Comparison of ENCODE assay signal across 11 cellular contexts in genomic region chr18:9094307-9095226, GRCh38. TPM values are rescaled to one million over a fixed set of nuclear protein-coding genes. Genes with fewer than 3 reads are reported as not detected.
DNase-seq lines count a peak whose midpoint lies in the region; ATAC-seq and TF ChIP-seq lines count a peak whose summit lies in the region.
"Had no signal": no experiment of that assay in that cellular context is flagged by ENCODE, and none has a peak within 500 bp of the region (broad histone marks: within the 10 kb centered on the region; RNA-seq: fewer than 3 reads in every experiment).

No MANE protein-coding gene starts in this region.

- H3K36me3 Mint-ChIP-seq in activated CD4-positive, alpha-beta T cell treated with anti-CD3 and anti-CD28 coated beads for 36 hours (ENCODE audit: low read depth): peaks cover 3% of the 10 kb centered on the region
- H3K36me3 Mint-ChIP-seq in stimulated activated naive CD8-positive, alpha-beta T cell treated with anti-CD3 and anti-CD28 coated beads, Interleukin-15, Interleukin-2, amounts not matched to agents 100 ng/mL and 50 ng/mL, for 24 hours (ENCODE audit: low read depth): no peaks in the 10 kb centered on the region

- peak; percentile 55 for ATAC-seq in activated CD4-positive, alpha-beta T cell treated with anti-CD3 and anti-CD28 coated beads for 36 hours
- ATAC-seq in GM21529 (IDR thresholded peaks at IDR 0.05; ENCODE audit: unreplicated experiment) (no peak), psoas muscle (no peak)

- TF ChIP-seq POLR2A in lower leg skin (IDR thresholded peaks at IDR 0.05): no peak

- H3K27me3 ChIP-seq in hepatocyte (no peaks in the 10 kb centered on the region), psoas muscle (ENCODE audit: insufficient read depth in 3 of 3, low read length in 2 of 3) (no peaks in the 10 kb centered on the region)
- H3K27me3 ChIP-seq: cardiac muscle cell had no signal

- POLR2A ChIA-PET in activated CD4-positive, alpha-beta T cell treated with anti-CD3 and anti-CD28 coated beads for 36 hours (lab: Charles Lee): interaction anchor here (0.6 to 2.2 kb wide), 6 partner anchors 12 to 50 kb away, joined by 3 to 25 read pairs (median 6); no protein-coding TSS in a partner anchor

- no peak overlapping the region for H2AFZ ChIP-seq in hepatocyte

- H3K27ac Mint-ChIP-seq in activated CD4-positive, alpha-beta T cell treated with anti-CD3 and anti-CD28 coated beads for 36 hours: peak overlapping the region; percentile 100
- H3K27ac Mint-ChIP-seq in stimulated activated naive CD8-positive, alpha-beta T cell treated with anti-CD3 and anti-CD28 coated beads, Interleukin-15, Interleukin-2, amounts not matched to agents 100 ng/mL and 50 ng/mL, for 24 hours: peak overlapping the region; percentile 99

- WGBS in hepatocyte (ENCODE audit: low lambda C conversion rate, missing lambda C conversion rate): 45% methylated on average over 7 of the region's 7 CpGs
- WGBS in lower leg skin, 2 donors: 76 to 81% methylated on average over 7 of the region's 7 CpGs
- 83 to 88% (median 85%) methylated on average over 7 of the region's 7 CpGs for WGBS in psoas muscle, 3 donors

- H3K27ac ChIP-seq in hepatocyte (peak overlapping the region; percentile 88), psoas muscle (no peak overlapping the region)
- H3K27ac ChIP-seq: cardiac muscle cell had no signal

- peaks cover 72% of the 10 kb centered on the region for H3K4me1 Mint-ChIP-seq in activated CD4-positive, alpha-beta T cell treated with anti-CD3 and anti-CD28 coated beads for 36 hours
- peaks cover 75% of the 10 kb centered on the region for H3K4me1 Mint-ChIP-seq in stimulated activated naive CD8-positive, alpha-beta T cell treated with anti-CD3 and anti-CD28 coated beads, Interleukin-15, Interleukin-2, amounts not matched to agents 100 ng/mL and 50 ng/mL, for 24 hours (ENCODE audit: low read depth)

- intact Hi-C loops in activated CD4-positive, alpha-beta T cell treated with anti-CD3 and anti-CD28 coated beads for 36 hours (cut with DNase I, micrococcal nuclease): loop anchor here (1.0 to 2.0 kb wide), 5 partner anchors 8 to 42 kb away; partner anchors contain the start of genes ANKRD12 (in 2 of the 2) and NDUFV2 (in 1 of the 2)
- intact Hi-C loops in lower leg skin (cut with DNase I; ENCODE audit: low total_unique reads) (no loop called here), psoas muscle (cut with DNase I) (no loop called here)

- CTCF ChIA-PET in activated CD4-positive, alpha-beta T cell treated with anti-CD3 and anti-CD28 coated beads for 36 hours (lab: Charles Lee): interaction anchor here (1.8 to 2.6 kb wide), 3 partner anchors 12 to 25 kb away, joined by 3 to 14 read pairs (median 9); no protein-coding TSS in a partner anchor

- H3K4me3 ChIP-seq in hepatocyte: no peak overlapping the region
- no peak overlapping the region for H3K4me3 ChIP-seq in lower leg skin (ENCODE audit: low read depth, poor library complexity, severe bottlenecking)
- H3K4me3 ChIP-seq in psoas muscle: no peak overlapping the region
- H3K4me3 ChIP-seq: cardiac muscle cell had no signal

- H3K9me3 ChIP-seq in hepatocyte (ENCODE audit: low read depth): no peaks in the 10 kb centered on the region
- no peaks in the 10 kb centered on the region for H3K9me3 ChIP-seq in psoas muscle

- peak; percentile 83 for DNase-seq in activated CD4-positive, alpha-beta T cell treated with anti-CD3 and anti-CD28 coated beads for 36 hours
- DNase-seq in activated CD4-positive, alpha-beta T cell treated with anti-CD3 and anti-CD28 coated beads for 1 hour: no peak
- peak; percentile 73 to 75 for DNase-seq in activated T-cell treated with anti-CD3 and anti-CD28 coated beads, Interleukin-2, amount 50 U/mL, for 48 hours
- DNase-seq in hepatocyte (ENCODE audit: low spot score) (peak; percentile 27), lower leg skin (ENCODE audit: low spot score in 2 of 2) (no peak), psoas muscle (no peak)
- DNase-seq: NCI-H1694 had no signal

- TF ChIP-seq CTCF in hepatocyte (IDR thresholded peaks at IDR 0.05; ENCODE audit: poor library complexity): no peak
- TF ChIP-seq CTCF in lower leg skin (IDR thresholded peaks at IDR 0.05): no peak
- no peak for TF ChIP-seq CTCF in psoas muscle (IDR thresholded peaks at IDR 0.05)

- H3K27me3 Mint-ChIP-seq in activated CD4-positive, alpha-beta T cell treated with anti-CD3 and anti-CD28 coated beads for 36 hours: no peaks in the 10 kb centered on the region
- no peaks in the 10 kb centered on the region for H3K27me3 Mint-ChIP-seq in stimulated activated naive CD8-positive, alpha-beta T cell treated with anti-CD3 and anti-CD28 coated beads, Interleukin-15, Interleukin-2, amounts not matched to agents 100 ng/mL and 50 ng/mL, for 24 hours
- H3K27me3 Mint-ChIP-seq: progenitor cell of endocrine pancreas had no signal

- H3K4me3 Mint-ChIP-seq in activated CD4-positive, alpha-beta T cell treated with anti-CD3 and anti-CD28 coated beads for 36 hours: peak overlapping the region; percentile 68
- H3K4me3 Mint-ChIP-seq in stimulated activated naive CD8-positive, alpha-beta T cell treated with anti-CD3 and anti-CD28 coated beads, Interleukin-15, Interleukin-2, amounts not matched to agents 100 ng/mL and 50 ng/mL, for 24 hours: peak overlapping the region; percentile 79

- H3K36me3 ChIP-seq in hepatocyte (replicated peaks; ENCODE audit: insufficient read depth, low read depth) (no peaks in the 10 kb centered on the region), psoas muscle (ENCODE audit: insufficient read depth in 1 of 2, low read depth in 1 of 2) (no peaks in the 10 kb centered on the region)
- H3K36me3 ChIP-seq: cardiac muscle cell had no signal

- peaks cover 2% of the 10 kb centered on the region for H3K9me3 Mint-ChIP-seq in activated CD4-positive, alpha-beta T cell treated with anti-CD3 and anti-CD28 coated beads for 36 hours (ENCODE audit: low read depth)
- H3K9me3 Mint-ChIP-seq in stimulated activated naive CD8-positive, alpha-beta T cell treated with anti-CD3 and anti-CD28 coated beads, Interleukin-15, Interleukin-2, amounts not matched to agents 100 ng/mL and 50 ng/mL, for 24 hours: no peaks in the 10 kb centered on the region

- no peaks in the 10 kb centered on the region for H4K20me1 ChIP-seq in hepatocyte (ENCODE audit: insufficient read depth, poor library complexity, severe bottlenecking)

- peak overlapping the region; percentile 14 for H3K4me2 ChIP-seq in hepatocyte

- H3K9me2 ChIP-seq in hepatocyte (replicated peaks; ENCODE audit: insufficient read depth): no peaks in the 10 kb centered on the region

- no peaks in the 10 kb centered on the region for H3K79me2 ChIP-seq in hepatocyte

- peaks cover 18% of the 10 kb centered on the region for H3K4me1 ChIP-seq in hepatocyte (ENCODE audit: insufficient read depth)
- H3K4me1 ChIP-seq in psoas muscle: peaks cover 7% of the 10 kb centered on the region

RNA-seq across cellular contexts. Expression of gene NDUFV2, which starts 7.9 kb away (rescaled TPM):
- 100 to 1,000 TPM; 331 to 372 TPM for total RNA-seq in activated CD4-positive, alpha-beta T cell treated with anti-CD3 and anti-CD28 coated beads for 36 hours
- total RNA-seq in hepatocyte: 170 and 178 TPM in 2 replicates
- polyA plus RNA-seq in hepatocyte: 233 and 238 TPM in 2 replicates
- 100 to 1,000 TPM in 3 of 4 donors, 10 to 100 TPM in 1; 84.9 to 111 (median 108) TPM for total RNA-seq in lower leg skin
- total RNA-seq in psoas muscle: 100 to 1,000 TPM; 312 to 467 (median 328) TPM
- polyA plus RNA-seq in psoas muscle: 100 to 1,000 TPM; 451 to 565 (median 547) TPM

RNA-seq across cellular contexts. Expression of gene ANKRD12, which starts 42.0 kb away (rescaled TPM):
- 10 to 100 TPM; 57.5 to 96.0 TPM for total RNA-seq in activated CD4-positive, alpha-beta T cell treated with anti-CD3 and anti-CD28 coated beads for 36 hours
- total RNA-seq in hepatocyte (28.5 and 29.2 TPM in 2 replicates), lower leg skin (10 to 100 TPM; 49.8 to 68.4 (median 54.1) TPM), psoas muscle (10 to 100 TPM; 36.7 to 49.0 (median 44.4) TPM)
- polyA plus RNA-seq in hepatocyte (34.3 and 39.7 TPM in 2 replicates), psoas muscle (10 to 100 TPM in 1 of 3 donors, 1 to 10 TPM in 2; 5.7 to 12.0 (median 5.9) TPM)

Comparison
In these comparisons a context has a peak if more than half of its experiments do, and no peak if none do; other contexts are left out.
1. DNase-seq: peak in activated CD4-positive, alpha-beta T cell treated with anti-CD3 and anti-CD28 coated beads for 36 hours (single experiment), activated T-cell treated with anti-CD3 and anti-CD28 coated beads, Interleukin-2, amount 50 U/mL, for 48 hours (2 of 2) and hepatocyte (single experiment); none in activated CD4-positive, alpha-beta T cell treated with anti-CD3 and anti-CD28 coated beads for 1 hour (single experiment), lower leg skin (0 of 2) and psoas muscle (0 of 2).
2. intact Hi-C loops: an anchor here in activated CD4-positive, alpha-beta T cell treated with anti-CD3 and anti-CD28 coated beads for 36 hours (1.0 to 2.0 kb wide); none called in lower leg skin and psoas muscle.